22 cellular contexts compared by ENCODE assay signal in genomic region chr7:68041559-68041958, GRCh38.
"Had no signal": no experiment of that assay in that cellular context is flagged by ENCODE, and none has a peak within 500 bp of the region (broad histone marks: within the 10 kb centered on the region; RNA-seq: fewer than 3 reads in every experiment).

No MANE protein-coding gene starts in this region.

- H3K9me3 ChIP-seq: MG63, SJCRH30 had no signal

- H3K27me3 ChIP-seq: MG63, SJCRH30 had no signal

- H3K36me3 ChIP-seq: MG63, SJCRH30 had no signal

- ATAC-seq: Panc1, PC-3 had no signal

- DNase-seq: KBM-7; MG63; NCI-H1092; NCI-H1105 treated with DMSO at 0.1 percent for 48 hours; NCI-H1436; NCI-H187; NCI-H2029; NCI-H2081 treated with DMSO at 0.1 percent for 48 hours; NCI-H2171; NCI-H226; NCI-H446; NCI-H510A; NCI-H524 treated with DMSO at 0.1 percent for 48 hours; NCI-H69; NCI-H774; NK-92 treated with Interleukin-12 subunit alpha and Interleukin-12 subunit beta, amount 100 ng/mL, for 24 hours; PC-3; SHP77 treated with DMSO at 0.1 percent for 48 hours; SJCRH30 had no signal

- H3K4me1 ChIP-seq: SJCRH30 had no signal

- H3K27ac ChIP-seq: RWPE1, SJCRH30, SK-N-MC had no signal

- H3K4me3 ChIP-seq: MG63, SJCRH30, SK-N-MC had no signal
